ENCODE assay signal across 15 cellular contexts in genomic region chr11:16789560-16790483, GRCh38.
"Had no signal": no experiment of that assay in that cellular context is flagged by ENCODE, and none has a peak within 500 bp of the region (broad histone marks: within the 10 kb centered on the region; RNA-seq: fewer than 3 reads in every experiment).

No MANE protein-coding gene starts in this region.

- H3K4me2 ChIP-seq: neural progenitor cell had no signal

- DNase-seq: activated CD4-positive, alpha-beta T cell treated with anti-CD3 and anti-CD28 coated beads, Interleukin-2, amount 50 U/mL, for 4 hours; activated T-cell treated with anti-CD3 and anti-CD28 coated beads, Interleukin-2, amount 50 U/mL, for 1 hour; amygdala; brain microvascular endothelial cell; dorsolateral prefrontal cortex; left colon; naive B cell; stimulated activated CD4-positive, alpha-beta T cell treated with anti-CD3 and anti-CD28 coated beads, Interleukin-4, amount 100 ng/mL, for 1 hour; stimulated activated naive CD4-positive, alpha-beta T cell; T-helper 9 cell had no signal

- H3K9ac ChIP-seq: neural progenitor cell had no signal

- H3K4me3 ChIP-seq: dorsolateral prefrontal cortex, gastroesophageal sphincter, lung, neural progenitor cell, pancreas had no signal

- H3K9me3 ChIP-seq: gastroesophageal sphincter, pancreas had no signal

- H3K36me3 Mint-ChIP-seq: activated naive CD8-positive, alpha-beta T cell; naive B cell had no signal

- ATAC-seq: gastroesophageal sphincter, left colon, pancreas had no signal

- H3K27ac Mint-ChIP-seq: activated naive CD8-positive, alpha-beta T cell; neural progenitor cell had no signal

- H3K4me3 Mint-ChIP-seq: activated naive CD8-positive, alpha-beta T cell; naive B cell; neural progenitor cell had no signal

- H3K27ac ChIP-seq: brain microvascular endothelial cell, neural progenitor cell, pancreas had no signal

- H3K27me3 ChIP-seq: brain microvascular endothelial cell, dorsolateral prefrontal cortex, gastroesophageal sphincter, neural progenitor cell, pancreas had no signal

- H3K27me3 Mint-ChIP-seq: activated naive CD8-positive, alpha-beta T cell; naive B cell had no signal

- H3K36me3 ChIP-seq: brain microvascular endothelial cell, neural progenitor cell had no signal

- H3K9me3 Mint-ChIP-seq: naive B cell, neural progenitor cell had no signal
